8 cellular contexts compared by ENCODE assay signal in the genomic region with DNA sequence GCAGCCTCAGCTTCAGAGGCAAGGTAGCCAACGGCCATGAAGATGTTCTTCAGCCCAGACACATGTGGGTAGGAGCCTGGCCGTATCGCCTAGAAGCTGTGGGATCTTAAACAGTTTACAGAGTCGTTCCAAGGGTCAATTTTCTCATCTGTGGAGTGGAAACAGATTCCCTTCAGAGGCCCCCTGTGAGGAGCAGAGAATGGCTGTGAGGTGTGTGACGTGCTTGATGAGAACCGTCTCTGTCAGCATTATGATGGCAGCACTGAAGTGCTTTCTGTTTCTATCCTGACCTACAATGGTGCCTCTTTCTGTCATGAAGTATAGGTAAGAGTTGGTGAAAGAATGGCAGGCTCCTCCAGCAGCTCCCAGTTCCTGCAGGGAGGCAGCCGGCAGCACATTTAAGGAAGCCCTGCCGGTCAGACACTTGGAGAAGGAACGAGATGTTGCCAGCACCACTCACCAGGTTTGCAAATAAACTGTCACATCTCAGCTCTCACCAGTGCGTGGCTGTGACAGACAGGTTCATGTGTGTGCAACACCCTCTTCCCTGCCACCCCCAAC.
DNase-seq lines count a peak whose midpoint lies in the region; ATAC-seq and TF ChIP-seq lines count a peak whose summit lies in the region.

No MANE protein-coding gene starts in this region.

- peak; percentile 38 for DNase-seq in T-helper 2 cell treated with Interferon-gamma antibody and Interleukin-4, amounts not matched to agents 5 μg/mL and 100 μg/mL, for 36 hours (ENCODE audit: low spot score)
- DNase-seq in germinal center (ENCODE audit: low spot score) (peak; percentile 37), upper lobe of left lung (no peak), dermis blood vessel endothelial cell (no peak), SW 1271 (lab: John Stamatoyannopoulos, UW) (no peak), pons (ENCODE audit: low spot score) (no peak)

- H3K27ac ChIP-seq in upper lobe of left lung, result peak overlapping the region in 3 of 4 donors; percentile 55 to 75 (median 60)

- H3K27me3 ChIP-seq in upper lobe of left lung, result no peaks in the 10 kb centered on the region

- no peak for TF ChIP-seq CTCF in upper lobe of left lung (IDR thresholded peaks at IDR 0.05)

- H3K36me3 ChIP-seq in upper lobe of left lung, result no peaks in the 10 kb centered on the region

- H3K27ac Mint-ChIP-seq in T-helper 2 cell treated with Interferon-gamma antibody and Interleukin-4, amounts not matched to agents 5 μg/mL and 100 μg/mL, for 36 hours, result peak overlapping the region; percentile 100

- H3K27me3 Mint-ChIP-seq in T-helper 2 cell treated with Interferon-gamma antibody and Interleukin-4, amounts not matched to agents 5 μg/mL and 100 μg/mL, for 36 hours (ENCODE audit: low read depth), result no peaks in the 10 kb centered on the region

- peak overlapping the region in 1 of 4 donors; percentile 23 for H3K4me3 ChIP-seq in upper lobe of left lung

- H3K4me1 Mint-ChIP-seq in T-helper 2 cell treated with Interferon-gamma antibody and Interleukin-4, amounts not matched to agents 5 μg/mL and 100 μg/mL, for 36 hours (ENCODE audit: low read depth), result peaks cover 36% of the 10 kb centered on the region

- H3K4me1 ChIP-seq in upper lobe of left lung, result peaks cover 0 to 5% (median 0%) of the 10 kb centered on the region in 4 donors

- peaks cover 8% of the 10 kb centered on the region for H3K36me3 Mint-ChIP-seq in T-helper 2 cell treated with Interferon-gamma antibody and Interleukin-4, amounts not matched to agents 5 μg/mL and 100 μg/mL, for 36 hours (ENCODE audit: low read depth)

- no peaks in the 10 kb centered on the region for H3K9me3 ChIP-seq in upper lobe of left lung

- peak; percentile 33 for ATAC-seq in GM18508 (IDR thresholded peaks at IDR 0.05; ENCODE audit: insufficient read depth, unreplicated experiment)
- peak; percentile 37 for ATAC-seq in HG02763 (IDR thresholded peaks at IDR 0.05; ENCODE audit: unreplicated experiment)
- ATAC-seq in upper lobe of left lung (ENCODE audit: low FRiP score in 2 of 2), result peak in 1 of 2 donors; percentile 29

- no peak for TF ChIP-seq POLR2A in upper lobe of left lung (IDR thresholded peaks at IDR 0.05)

- peak overlapping the region; percentile 86 for H3K4me3 Mint-ChIP-seq in T-helper 2 cell treated with Interferon-gamma antibody and Interleukin-4, amounts not matched to agents 5 μg/mL and 100 μg/mL, for 36 hours

- no peak for TF ChIP-seq EP300 in upper lobe of left lung (IDR thresholded peaks at IDR 0.05)

- WGBS in upper lobe of left lung, 2 donors, result 60% methylated on average over 1 to 10 of the region's 10 CpGs

- H3K9me3 Mint-ChIP-seq in T-helper 2 cell treated with Interferon-gamma antibody and Interleukin-4, amounts not matched to agents 5 μg/mL and 100 μg/mL, for 36 hours, result peaks cover 6% of the 10 kb centered on the region

Comparison
In these comparisons a context has a peak if more than half of its experiments do, and no peak if none do; other contexts are left out.
1. DNase-seq: peak in T-helper 2 cell treated with Interferon-gamma antibody and Interleukin-4, amounts not matched to agents 5 μg/mL and 100 μg/mL, for 36 hours (single experiment) and germinal center (single experiment); none in upper lobe of left lung (0 of 2), dermis blood vessel endothelial cell (single experiment), SW 1271 (0 of 2) and pons (single experiment).